Comparison of ENCODE assay signal across 8 cellular contexts in the genomic region with DNA sequence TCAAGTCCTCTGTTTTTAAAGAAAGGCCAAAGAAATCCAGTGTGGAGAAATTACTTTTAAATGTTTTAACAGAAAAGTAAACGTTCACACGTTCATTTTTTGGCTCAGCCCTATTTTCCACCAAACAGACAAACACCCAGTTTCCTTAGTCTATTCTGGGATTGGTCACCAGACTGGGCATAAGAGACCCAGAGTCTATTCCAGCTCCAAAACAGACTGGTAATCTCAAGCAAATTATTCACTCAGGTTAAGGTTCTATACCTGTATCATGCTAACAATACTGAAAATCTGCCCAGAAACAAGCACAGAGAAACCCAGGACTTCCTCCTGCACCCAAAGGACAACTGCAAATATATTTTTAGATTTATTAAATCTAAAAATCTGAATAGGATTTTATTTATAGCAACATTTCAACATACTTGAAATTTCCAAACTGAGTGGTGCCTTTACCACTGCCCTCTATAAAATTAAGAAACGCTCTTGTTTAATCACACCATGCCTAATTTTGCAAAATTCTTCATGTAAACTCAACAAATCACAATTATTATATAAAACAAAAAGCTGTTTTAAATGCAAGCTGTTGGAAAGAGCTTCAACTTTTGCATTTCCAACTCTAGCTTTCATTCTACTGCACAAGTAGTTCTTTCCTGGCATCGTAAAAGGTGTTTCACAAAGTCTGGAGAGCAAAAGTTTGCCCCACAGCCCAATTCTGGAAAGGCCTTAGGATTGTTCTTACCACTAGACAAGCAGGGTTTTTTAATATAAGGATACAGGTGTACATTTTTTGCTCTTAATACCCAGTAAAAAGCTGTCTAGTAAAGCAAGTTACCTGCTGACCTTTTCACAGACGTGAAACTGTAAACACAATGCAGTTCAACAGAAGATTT. TPM values are rescaled to one million over a fixed set of nuclear protein-coding genes. Genes with fewer than 3 reads are reported as not detected.
A peak's percentile ranks its signal among the peaks of the same experiment; 100 is the strongest.
DNase-seq lines count a peak whose midpoint lies in the region; ATAC-seq, FAIRE-seq and TF ChIP-seq lines count a peak whose summit lies in the region.

No MANE protein-coding gene starts in this region.

- H3K4me1 ChIP-seq in fibroblast of lung (ENCODE audit: control insufficient read depth, extremely low read depth, insufficient read depth, low read length) (peaks cover 2% of the 10 kb centered on the region), rectal smooth muscle tissue (ENCODE audit: control insufficient read depth, insufficient read depth, low read length) (peaks cover 7% of the 10 kb centered on the region)

- H3K36me3 ChIP-seq in fibroblast of lung (ENCODE audit: control insufficient read depth, insufficient read depth, low read length) = peaks cover 1% of the 10 kb centered on the region
- H3K36me3 ChIP-seq in rectal smooth muscle tissue (ENCODE audit: control insufficient read depth, insufficient read depth, low read length) = no peaks in the 10 kb centered on the region

- no peaks in the 10 kb centered on the region for H4K20me1 ChIP-seq in fibroblast of lung (ENCODE audit: control insufficient read depth, extremely low read depth, insufficient read depth, low read length)

- H2AFZ ChIP-seq in fibroblast of lung (ENCODE audit: low read length) = no peak overlapping the region

- TF ChIP-seq CTCF in fibroblast of lung (conservative IDR thresholded peaks at IDR 0.05 in 1 of 2, IDR thresholded peaks at IDR 0.05 in 1 of 2; ENCODE audit: low read depth in 1 of 2, low read length in 2 of 2) = no peak

- FAIRE-seq in H54 (lab: Jason Lieb, UNC) = no peak

- no peak overlapping the region for H3K9ac ChIP-seq in fibroblast of lung (ENCODE audit: insufficient read depth, low read length)
- no peak overlapping the region for H3K9ac ChIP-seq in rectal smooth muscle tissue (ENCODE audit: low read length)

- no peak for TF ChIP-seq POLR2A in H54 (IDR thresholded peaks at IDR 0.05; ENCODE audit: low read depth, low read length)

- H3K79me2 ChIP-seq in fibroblast of lung (ENCODE audit: control insufficient read depth, insufficient read depth, low read length) = peaks cover 86% of the 10 kb centered on the region

- peak overlapping the region; percentile 49 to 66 (median 62) for H3K4me3 ChIP-seq in fibroblast of lung (replicated peaks in 1 of 4; ENCODE audit: control extremely low read depth in 1 of 4, insufficient read depth in 1 of 4, low read depth in 3 of 4, low read length in 4 of 4)
- H3K4me3 ChIP-seq in rectal smooth muscle tissue (ENCODE audit: low read length) = peak overlapping the region; percentile 76

- H3K4me2 ChIP-seq in fibroblast of lung (ENCODE audit: extremely low read depth, insufficient read depth, low read length) = peak overlapping the region; percentile 64

- DNase-seq in NOMO-1 treated with DMSO at 0.1 percent for 48 hours (lab: John Stamatoyannopoulos, UW; ENCODE audit: unreplicated experiment) = peak; percentile 16
- DNase-seq in fibroblast of lung (ENCODE audit: low read depth in 2 of 2) = no peak
- no peak for DNase-seq in NCI-H748 treated with DMSO at 0.1 percent for 48 hours (lab: John Stamatoyannopoulos, UW)
- no peak for DNase-seq in H54 (ENCODE audit: insufficient read length, low spot score)
- no peak for DNase-seq in C1 segment of cervical spinal cord (lab: John Stamatoyannopoulos, UW)
- no peak for DNase-seq in NCI-H1930 (lab: John Stamatoyannopoulos, UW)

- H3K9me3 ChIP-seq in fibroblast of lung (ENCODE audit: control insufficient read depth, insufficient read depth, low read depth, low read length) = no peaks in the 10 kb centered on the region

- ATAC-seq in GM19035 (IDR thresholded peaks at IDR 0.05; ENCODE audit: unreplicated experiment) = peak; percentile 8

- H3K27ac ChIP-seq in fibroblast of lung (ENCODE audit: insufficient read depth, low read length) (peak overlapping the region; percentile 49), rectal smooth muscle tissue (ENCODE audit: low read depth, low read length) (peak overlapping the region; percentile 75)

- H3K27me3 ChIP-seq in fibroblast of lung (ENCODE audit: control insufficient read depth, insufficient read depth, low read length) = no peaks in the 10 kb centered on the region
- no peaks in the 10 kb centered on the region for H3K27me3 ChIP-seq in rectal smooth muscle tissue (ENCODE audit: control insufficient read depth, insufficient read depth, low read length)

RNA-seq across cellular contexts. Expression of gene ZNF148, which starts 18.7 kb away (rescaled TPM):
- 33.6 and 41.3 TPM in 2 replicates for total RNA-seq in fibroblast of lung
- polyA plus RNA-seq in fibroblast of lung = 27.7 and 37.7 TPM in 2 replicates
- 17.4 and 22.4 TPM in 2 replicates for polyA plus RNA-seq in fibroblast of lung (2012)
- polyA minus RNA-seq in fibroblast of lung (ENCODE audit: low replicate concordance) = 17.3 and 23.4 TPM in 2 replicates
